In the genomic region with DNA sequence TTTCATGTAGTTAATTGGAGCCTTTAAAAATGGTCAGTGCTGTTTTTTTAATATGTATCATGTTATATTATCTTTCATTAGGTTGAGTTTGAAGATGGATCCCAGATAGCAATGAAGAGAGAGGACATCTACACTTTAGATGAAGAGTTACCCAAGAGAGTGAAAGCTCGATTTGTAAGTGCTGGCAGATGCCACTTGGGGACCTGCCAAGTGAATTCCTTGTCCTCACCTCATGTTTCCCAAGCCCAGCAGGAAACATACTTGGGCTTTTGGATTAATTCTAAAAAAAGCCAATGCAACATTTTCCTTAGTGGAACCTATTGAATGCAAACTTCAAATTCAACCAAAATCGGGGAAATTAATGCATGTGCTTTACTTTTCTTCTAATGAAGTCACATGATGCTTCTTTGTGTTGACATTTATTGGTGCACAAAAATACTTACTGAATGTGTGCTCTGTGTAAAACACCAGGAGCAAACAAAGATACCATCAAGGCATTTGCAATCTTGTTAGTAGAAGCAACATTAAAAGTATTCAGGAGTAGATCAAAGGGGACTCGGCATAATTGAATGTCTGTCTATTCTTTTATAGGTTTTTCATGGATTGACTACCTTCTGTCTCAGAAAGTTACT, we compare ENCODE assay signal across 21 cellular contexts.
DNase-seq lines count a peak whose midpoint lies in the region; TF ChIP-seq lines count a peak whose summit lies in the region.
"Had no signal": no experiment of that assay in that cellular context is flagged by ENCODE, and none has a peak within 500 bp of the region (broad histone marks: within the 10 kb centered on the region; RNA-seq: fewer than 3 reads in every experiment).

No MANE protein-coding gene starts in this region.

- peak overlapping the region; percentile 31 for H3K27ac ChIP-seq in 22Rv1
- H3K27ac ChIP-seq in VCaP = peak overlapping the region; percentile 65
- H3K27ac ChIP-seq in MM.1S (ENCODE audit: low read length) = no peak overlapping the region
- H3K27ac ChIP-seq: brain microvascular endothelial cell, HL-60, neural progenitor cell, suprapubic skin had no signal

- H3K4me1 ChIP-seq in MM.1S (ENCODE audit: low read length) = no peaks in the 10 kb centered on the region
- H3K4me1 ChIP-seq: suprapubic skin had no signal

- no peaks in the 10 kb centered on the region for H3K36me3 ChIP-seq in MM.1S (replicated peaks; ENCODE audit: insufficient read depth, low read length)
- H3K36me3 ChIP-seq: brain microvascular endothelial cell, neural progenitor cell had no signal

- TF ChIP-seq CTCF in 22Rv1 (IDR thresholded peaks at IDR 0.05) = no peak
- TF ChIP-seq CTCF in VCaP (conservative IDR thresholded peaks at IDR 0.05) = no peak
- no peak for TF ChIP-seq CTCF in fibroblast of mammary gland (conservative IDR thresholded peaks at IDR 0.05; ENCODE audit: control insufficient read depth, insufficient read depth, low read depth, low read length)
- no peak for TF ChIP-seq CTCF in MM.1S (IDR thresholded peaks at IDR 0.05; ENCODE audit: low read length)

- no peak overlapping the region for H2AFZ ChIP-seq in MM.1S (ENCODE audit: low read length)
- H2AFZ ChIP-seq: neural progenitor cell had no signal

- no peak overlapping the region for H3K4me3 ChIP-seq in fibroblast of mammary gland (ENCODE audit: control insufficient read depth, low read depth, low read length)
- H3K4me3 ChIP-seq in MM.1S (ENCODE audit: low read length) = no peak overlapping the region
- H3K4me3 ChIP-seq: neural progenitor cell, suprapubic skin had no signal

- H4K20me1 ChIP-seq in MM.1S (ENCODE audit: insufficient read depth, low read length) = no peaks in the 10 kb centered on the region

- no peaks in the 10 kb centered on the region for H3K27me3 ChIP-seq in MM.1S (replicated peaks; ENCODE audit: insufficient read depth, low read length)
- H3K27me3 ChIP-seq: brain microvascular endothelial cell, neural progenitor cell, suprapubic skin had no signal

- H3K79me2 ChIP-seq in MM.1S (ENCODE audit: low read length) = no peaks in the 10 kb centered on the region

- H3K9ac ChIP-seq in MM.1S (ENCODE audit: low read length) = no peak overlapping the region
- H3K9ac ChIP-seq: neural progenitor cell had no signal

- no peaks in the 10 kb centered on the region for H3F3A ChIP-seq in MM.1S (ENCODE audit: insufficient read depth, low read length)

- H3K9me2 ChIP-seq in MM.1S (replicated peaks; ENCODE audit: insufficient read depth, low read length) = no peaks in the 10 kb centered on the region

- no peak overlapping the region for H3K4me2 ChIP-seq in MM.1S (ENCODE audit: low read depth, low read length)
- H3K4me2 ChIP-seq: neural progenitor cell had no signal

- no peaks in the 10 kb centered on the region for H3K9me3 ChIP-seq in MM.1S (replicated peaks; ENCODE audit: insufficient read depth, low read length)
- H3K9me3 ChIP-seq: suprapubic skin had no signal

- DNase-seq in GM03348 (ENCODE audit: low spot score) = peak; percentile 34
- DNase-seq in fibroblast of mammary gland (ENCODE audit: low read depth) = peak; percentile 50
- no peak for DNase-seq in putamen (ENCODE audit: low spot score)
- DNase-seq in MM.1S = no peak
- no peak for DNase-seq in activated CD8-positive, alpha-beta memory T cell treated with anti-CD3 and anti-CD28 coated beads, Interleukin-2, amount 50 U/mL, for 48 hours
- no peak for DNase-seq in NCI-H82 treated with DMSO at 0.1 percent for 48 hours (lab: John Stamatoyannopoulos, UW; ENCODE audit: unreplicated experiment)
- DNase-seq: activated CD8-positive, alpha-beta T cell treated with anti-CD3 and anti-CD28 coated beads, Interleukin-2, amount 10 ng/mL, durations not matched to agents 7 days and 5 days; activated T-cell treated with anti-CD3 and anti-CD28 coated beads, Interleukin-2, amount 50 U/mL, for 48 hours; brain microvascular endothelial cell; CD4-positive, alpha-beta memory T cell; DMS79; glutamatergic neuron; MV-4-11; NCI-H187 treated with DMSO at 0.1 percent for 48 hours; NCI-H69; SIG-M5 had no signal

Comparison
In these comparisons a context has a peak if more than half of its experiments do, and no peak if none do; other contexts are left out.
1. DNase-seq: peak in GM03348 (single experiment) and fibroblast of mammary gland (single experiment); none in putamen (single experiment), MM.1S (single experiment), activated CD8-positive, alpha-beta memory T cell treated with anti-CD3 and anti-CD28 coated beads, Interleukin-2, amount 50 U/mL, for 48 hours (single experiment) and NCI-H82 treated with DMSO at 0.1 percent for 48 hours (single experiment).